In genomic region chr3:95237783-95238182, GRCh38 we compare ENCODE assay signal across 28 cellular contexts.
"Had no signal": no experiment of that assay in that cellular context is flagged by ENCODE, and none has a peak within 500 bp of the region (broad histone marks: within the 10 kb centered on the region; RNA-seq: fewer than 3 reads in every experiment).

No MANE protein-coding gene starts in this region.

- H3K4me1 ChIP-seq: colonic mucosa, esophagus muscularis mucosa, esophagus squamous epithelium, foreskin keratinocyte, gastrocnemius medialis, gastroesophageal sphincter, heart left ventricle, heart right ventricle had no signal

- H3K4me2 ChIP-seq: hepatocyte had no signal

- H3K36me3 ChIP-seq: colonic mucosa, esophagus muscularis mucosa, esophagus squamous epithelium, gastrocnemius medialis, gastroesophageal sphincter, heart left ventricle, heart right ventricle had no signal

- ATAC-seq: effector memory CD8-positive, alpha-beta T cell; esophagus mucosa; foreskin keratinocyte; gastrocnemius medialis; gastroesophageal sphincter; heart left ventricle; heart right ventricle had no signal

- H3K27ac ChIP-seq: colonic mucosa, coronary artery, dorsolateral prefrontal cortex, epithelial cell of prostate, esophagus muscularis mucosa, esophagus squamous epithelium, foreskin keratinocyte, gastrocnemius medialis, gastroesophageal sphincter, heart left ventricle, heart right ventricle, hepatocyte had no signal

- FAIRE-seq: endometrium, endothelial cell of umbilical vein, frontal cortex had no signal

- H3K79me2 ChIP-seq: hepatocyte had no signal

- DNase-seq: colonic mucosa; cortex of kidney; dermis blood vessel endothelial cell; dorsolateral prefrontal cortex; effector CD4-positive, alpha-beta T cell; effector CD8-positive, alpha-beta T cell; effector memory CD4-positive, alpha-beta T cell; effector memory CD8-positive, alpha-beta T cell; endodermal cell; erythroblast; esophagus squamous epithelium; foreskin fibroblast; foreskin keratinocyte; foreskin melanocyte; gastrocnemius medialis; glutamatergic neuron; head of caudate nucleus; heart left ventricle; heart right ventricle had no signal

- H3K4me3 ChIP-seq: colonic mucosa, coronary artery, dorsolateral prefrontal cortex, esophagus muscularis mucosa, esophagus squamous epithelium, gastrocnemius medialis, gastroesophageal sphincter, heart left ventricle, heart right ventricle, hepatocyte had no signal

- H3K9me3 ChIP-seq: colonic mucosa, esophagus muscularis mucosa, esophagus squamous epithelium, gastrocnemius medialis, gastroesophageal sphincter had no signal

- H3K27me3 ChIP-seq: colonic mucosa, dorsolateral prefrontal cortex, esophagus muscularis mucosa, esophagus squamous epithelium, foreskin keratinocyte, gastrocnemius medialis, gastroesophageal sphincter, heart left ventricle, heart right ventricle, hepatocyte had no signal

- H2AFZ ChIP-seq: hepatocyte had no signal
